9 cellular contexts compared by ENCODE assay signal in the genomic region with DNA sequence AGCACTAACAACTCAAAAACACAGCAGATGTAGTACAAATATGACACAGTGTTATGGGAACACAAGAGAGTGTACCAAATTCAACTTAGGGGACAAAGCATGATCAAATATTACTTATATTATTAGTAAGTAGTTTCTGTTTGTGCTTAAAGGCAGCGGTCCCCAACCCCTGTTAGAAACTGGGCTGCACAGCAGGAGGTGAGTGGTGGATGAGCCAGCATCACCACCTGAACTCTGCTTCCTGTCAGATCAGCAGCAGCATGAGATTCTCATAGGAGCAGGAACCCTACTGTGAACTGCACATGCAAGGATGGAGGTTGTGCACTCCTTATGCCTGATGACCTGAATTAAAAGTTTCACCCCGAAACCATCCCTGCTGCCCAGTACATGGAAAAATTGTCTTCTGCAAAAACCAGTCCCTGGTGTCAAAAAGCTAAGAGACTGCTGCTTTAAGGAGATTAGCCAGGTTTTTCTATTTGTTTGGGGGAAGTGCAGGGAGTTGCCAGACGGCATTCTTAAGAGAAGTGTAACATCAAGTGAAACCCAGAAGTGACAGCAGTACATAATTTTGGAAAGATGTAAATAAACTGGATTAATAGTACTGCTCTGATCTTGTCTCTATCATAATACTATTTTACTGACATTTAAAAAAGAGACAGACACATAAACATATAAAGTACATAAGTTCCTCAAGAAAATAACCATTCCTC.
DNase-seq lines count a peak whose midpoint lies in the region; ATAC-seq and TF ChIP-seq lines count a peak whose summit lies in the region.
"Had no signal": no experiment of that assay in that cellular context is flagged by ENCODE, and none has a peak within 500 bp of the region (broad histone marks: within the 10 kb centered on the region; RNA-seq: fewer than 3 reads in every experiment).

No MANE protein-coding gene starts in this region.

- DNase-seq in choroid plexus epithelial cell (ENCODE audit: low read depth): peak; percentile 62
- DNase-seq in NCI-H187 treated with DMSO at 0.1 percent for 48 hours (lab: John Stamatoyannopoulos, UW): no peak
- no peak for DNase-seq in globus pallidus (ENCODE audit: low spot score)
- no peak for DNase-seq in hypothalamus (lab: John Stamatoyannopoulos, UW)
- DNase-seq in medulla oblongata (ENCODE audit: extremely low spot score): no peak
- DNase-seq: activated CD8-positive, alpha-beta memory T cell treated with anti-CD3 and anti-CD28 coated beads, Interleukin-2, amount 50 U/mL, for 48 hours had no signal

- no peak for TF ChIP-seq CTCF in choroid plexus epithelial cell (conservative IDR thresholded peaks at IDR 0.05; ENCODE audit: low read depth, low read length)

- no peak overlapping the region for H3K4me3 ChIP-seq in choroid plexus epithelial cell (ENCODE audit: low read depth, low read length)

- ATAC-seq in GM18502 (IDR thresholded peaks at IDR 0.05; ENCODE audit: poor library complexity, unreplicated experiment) (peak; percentile 71), GM21360 (IDR thresholded peaks at IDR 0.05; ENCODE audit: unreplicated experiment) (peak; percentile 63), HG03460 (IDR thresholded peaks at IDR 0.05; ENCODE audit: unreplicated experiment) (peak; percentile 68)
